Comparison of ENCODE assay signal across 28 cellular contexts in the genomic region with DNA sequence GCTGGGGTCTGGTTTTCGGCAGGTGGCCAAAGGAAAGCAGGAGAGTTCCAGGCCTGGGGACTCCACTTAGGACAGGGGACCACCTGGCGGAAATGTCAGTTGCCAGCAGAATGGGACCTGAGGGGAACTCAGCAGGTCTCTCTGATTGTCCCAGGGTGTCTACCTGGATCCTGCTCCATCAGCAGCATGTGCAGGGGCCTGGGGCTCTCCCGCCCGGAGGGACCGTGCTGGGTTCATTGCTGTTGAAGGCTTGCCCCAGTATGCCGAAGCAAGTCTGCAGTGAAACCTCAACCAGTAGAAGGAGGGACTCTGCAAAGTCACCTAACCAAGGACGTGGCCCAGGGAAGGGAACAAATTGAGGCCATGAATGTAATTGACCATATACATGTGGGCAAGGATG.
"Had no signal": no experiment of that assay in that cellular context is flagged by ENCODE, and none has a peak within 500 bp of the region (broad histone marks: within the 10 kb centered on the region; RNA-seq: fewer than 3 reads in every experiment).

No MANE protein-coding gene starts in this region.

- H3K4me3 ChIP-seq: left lung, lower lobe of right lung, mucosa of descending colon, pancreas, psoas muscle, sigmoid colon, spleen, transverse colon, upper lobe of right lung had no signal

- H3K36me3 ChIP-seq: left lung, lower lobe of right lung, pancreas, sigmoid colon, spleen, transverse colon, upper lobe of right lung had no signal

- H3K4me1 ChIP-seq: left lung, lower lobe of right lung, pancreas, psoas muscle, spleen, upper lobe of right lung had no signal

- H3K4me1 Mint-ChIP-seq: naive thymus-derived CD4-positive, alpha-beta T cell; stimulated activated memory B cell treated with anti-CD40 and anti-IgM and Interleukin-4, amounts not matched to agents 10 μg/mL and 1 μg/mL and 100 μg/mL, for 72 hours; stimulated activated naive CD8-positive, alpha-beta T cell treated with anti-CD3 and anti-CD28 coated beads, Interleukin-15, amount 100 ng/mL, for 72 hours had no signal

- H3K9me3 ChIP-seq: left lung, lower lobe of right lung, mucosa of descending colon, pancreas, psoas muscle, sigmoid colon, spleen, transverse colon, upper lobe of right lung had no signal

- ATAC-seq: left colon; left lung; lower lobe of right lung; mucosa of descending colon; naive thymus-derived CD4-positive, alpha-beta T cell; natural killer cell treated with Interleukin-12 subunit alpha and Interleukin-12 subunit beta and Interleukin-15 and Interleukin-18, amount 100 ng/mL, for 72 hours; pancreas; psoas muscle; stimulated activated memory B cell treated with anti-CD40 and anti-IgM and Interleukin-4, amounts not matched to agents 10 μg/mL and 1 μg/mL and 100 μg/mL, for 72 hours; stimulated activated naive CD8-positive, alpha-beta T cell treated with anti-CD3 and anti-CD28 coated beads, Interleukin-15, amount 100 ng/mL, for 72 hours; upper lobe of right lung had no signal

- H3K4me3 Mint-ChIP-seq: mesothelial cell of epicardium; naive thymus-derived CD4-positive, alpha-beta T cell; natural killer cell treated with Interleukin-12 subunit alpha and Interleukin-12 subunit beta and Interleukin-15 and Interleukin-18, amount 100 ng/mL, for 72 hours; stimulated activated memory B cell treated with anti-CD40 and anti-IgM and Interleukin-4, amounts not matched to agents 10 μg/mL and 1 μg/mL and 100 μg/mL, for 72 hours; stimulated activated naive CD8-positive, alpha-beta T cell treated with anti-CD3 and anti-CD28 coated beads, Interleukin-15, amount 100 ng/mL, for 72 hours had no signal

- H3K27me3 Mint-ChIP-seq: stimulated activated memory B cell treated with anti-CD40 and anti-IgM and Interleukin-4, amounts not matched to agents 10 μg/mL and 1 μg/mL and 100 μg/mL, for 72 hours had no signal

- H3K36me3 Mint-ChIP-seq: mesothelial cell of epicardium; naive thymus-derived CD4-positive, alpha-beta T cell; natural killer cell treated with Interleukin-12 subunit alpha and Interleukin-12 subunit beta and Interleukin-15 and Interleukin-18, amount 100 ng/mL, for 72 hours; stimulated activated memory B cell treated with anti-CD40 and anti-IgM and Interleukin-4, amounts not matched to agents 10 μg/mL and 1 μg/mL and 100 μg/mL, for 72 hours had no signal

- H3K27me3 ChIP-seq: sigmoid colon, transverse colon, upper lobe of right lung had no signal

- DNase-seq: head of caudate nucleus; hippocampal formation; kidney glomerular epithelial cell; left colon; left lung; lower lobe of right lung; mammary epithelial cell; mesenchymal stem cell; mucosa of descending colon; naive thymus-derived CD4-positive, alpha-beta T cell; nucleus accumbens; pancreas; posterior cingulate gyrus; psoas muscle; sigmoid colon; small intestine; spleen; stimulated activated CD4-positive, alpha-beta T cell treated with anti-CD3 and anti-CD28 coated beads, Interleukin-2, amount 100 ng/mL, for 48 hours; stimulated activated CD4-positive, alpha-beta T cell treated with anti-CD3 and anti-CD28 coated beads, Interleukin-4, amount 100 ng/mL, for 4 hours; stimulated activated CD8-positive, alpha-beta memory T cell treated with anti-CD3 and anti-CD28 coated beads, Interleukin-4, amount 100 ng/mL, for 48 hours; stimulated activated naive CD4-positive, alpha-beta T cell treated with Interleukin-2 at 50 U/mL for 16 hours; stimulated activated naive CD8-positive, alpha-beta T cell treated with anti-CD3 and anti-CD28 coated beads, Interleukin-15, amount 100 ng/mL, for 72 hours; substantia nigra; transverse colon; upper lobe of right lung had no signal

- H3K27ac ChIP-seq: left lung, lower lobe of right lung, pancreas, psoas muscle, sigmoid colon, spleen, transverse colon, upper lobe of right lung had no signal

- H3K9me3 Mint-ChIP-seq: natural killer cell treated with Interleukin-12 subunit alpha and Interleukin-12 subunit beta and Interleukin-15 and Interleukin-18, amount 100 ng/mL, for 72 hours; stimulated activated naive CD8-positive, alpha-beta T cell treated with anti-CD3 and anti-CD28 coated beads, Interleukin-15, amount 100 ng/mL, for 72 hours had no signal

- H3K27ac Mint-ChIP-seq: mesothelial cell of epicardium; naive thymus-derived CD4-positive, alpha-beta T cell; natural killer cell treated with Interleukin-12 subunit alpha and Interleukin-12 subunit beta and Interleukin-15 and Interleukin-18, amount 100 ng/mL, for 72 hours; stimulated activated memory B cell treated with anti-CD40 and anti-IgM and Interleukin-4, amounts not matched to agents 10 μg/mL and 1 μg/mL and 100 μg/mL, for 72 hours; stimulated activated naive CD8-positive, alpha-beta T cell treated with anti-CD3 and anti-CD28 coated beads, Interleukin-15, amount 100 ng/mL, for 72 hours had no signal
